ENCODE assay signal across 19 cellular contexts in the genomic region with DNA sequence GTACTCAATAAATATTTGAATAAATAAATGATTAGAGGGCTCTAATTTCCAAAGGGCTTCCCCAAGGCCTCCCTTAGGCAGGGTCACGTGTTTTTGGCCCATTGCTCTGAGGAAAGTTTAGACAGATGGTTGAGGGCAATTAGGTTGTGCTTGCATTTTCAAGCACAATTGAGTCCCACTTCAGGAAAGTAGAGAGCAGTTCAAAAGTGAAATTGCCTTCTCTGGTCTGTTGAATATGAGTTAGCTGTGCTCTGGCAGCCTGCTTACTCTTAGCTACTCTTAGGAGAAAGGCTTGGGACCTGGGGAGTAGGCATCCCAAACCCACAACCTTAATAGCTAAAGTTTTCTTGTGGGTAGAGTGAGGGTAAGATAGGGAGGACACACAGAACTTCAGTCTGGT. TPM values are rescaled to one million over a fixed set of nuclear protein-coding genes. Genes with fewer than 3 reads are reported as not detected.
"Had no signal": no experiment of that assay in that cellular context is flagged by ENCODE, and none has a peak within 500 bp of the region (broad histone marks: within the 10 kb centered on the region; RNA-seq: fewer than 3 reads in every experiment).

No MANE protein-coding gene starts in this region.

- H3K27me3 ChIP-seq: ascending aorta, foreskin keratinocyte had no signal

- ATAC-seq: activated CD4-positive, CD25-positive, alpha-beta regulatory T cell treated with anti-CD3 and anti-CD28 coated beads, Interleukin-2, amount 50 U/mL, for 24 hours; effector memory CD8-positive, alpha-beta T cell; foreskin keratinocyte; stimulated activated naive B cell treated with anti-CD40 and anti-IgM and Interleukin-4, amounts not matched to agents 10 μg/mL and 1 μg/mL and 100 μg/mL, for 72 hours had no signal

- H3K27me3 Mint-ChIP-seq: activated naive CD4-positive, alpha-beta T cell treated with anti-CD3 and anti-CD28 coated beads, Interleukin-2, amount 10 ng/mL, durations not matched to agents 7 days and 5 days; dendritic cell treated with granulocyte-macrophage colony-stimulating factor and Interleukin-4, amounts not matched to agents 40 ng/mL and 50 ng/mL, for 4 days; effector memory CD8-positive, alpha-beta T cell; stimulated activated naive B cell treated with anti-CD40 and anti-IgM and Interleukin-4, amounts not matched to agents 10 μg/mL and 1 μg/mL and 100 μg/mL, for 72 hours had no signal

- DNase-seq: activated naive CD4-positive, alpha-beta T cell treated with anti-CD3 and anti-CD28 coated beads, Interleukin-2, amount 10 ng/mL, durations not matched to agents 7 days and 5 days; cerebellar nuclear complex; effector memory CD8-positive, alpha-beta T cell; foreskin keratinocyte; kidney glomerular epithelial cell; nucleus accumbens; posterior cingulate gyrus; retina; stimulated activated naive B cell treated with anti-CD40 and anti-IgM and Interleukin-4, amounts not matched to agents 10 μg/mL and 1 μg/mL and 100 μg/mL, for 72 hours; substantia nigra; T-helper 9 cell; trophoblast cell had no signal

- H3K36me3 ChIP-seq: ascending aorta, breast epithelium had no signal

- H3K9me3 ChIP-seq: ascending aorta, breast epithelium had no signal

- H3K36me3 Mint-ChIP-seq: activated naive CD4-positive, alpha-beta T cell treated with anti-CD3 and anti-CD28 coated beads, Interleukin-2, amount 10 ng/mL, durations not matched to agents 7 days and 5 days; stimulated activated naive B cell treated with anti-CD40 and anti-IgM and Interleukin-4, amounts not matched to agents 10 μg/mL and 1 μg/mL and 100 μg/mL, for 72 hours had no signal

- H3K9me3 Mint-ChIP-seq: activated naive CD4-positive, alpha-beta T cell treated with anti-CD3 and anti-CD28 coated beads, Interleukin-2, amount 10 ng/mL, durations not matched to agents 7 days and 5 days; activated T-helper 2 cell treated with anti-CD3 and anti-CD28 coated beads, Interferon-gamma antibody, Interleukin-2, Interleukin-4, amounts not matched to agents 10 μg/mL and 5 μg/mL and 100 μg/mL, durations not matched to agents 14 hours and 24 hours and 36 hours; dendritic cell treated with granulocyte-macrophage colony-stimulating factor and Interleukin-4, amounts not matched to agents 40 ng/mL and 50 ng/mL, for 4 days; effector memory CD8-positive, alpha-beta T cell; stimulated activated naive B cell treated with anti-CD40 and anti-IgM and Interleukin-4, amounts not matched to agents 10 μg/mL and 1 μg/mL and 100 μg/mL, for 72 hours had no signal

- H3K4me3 Mint-ChIP-seq: activated naive CD4-positive, alpha-beta T cell treated with anti-CD3 and anti-CD28 coated beads, Interleukin-2, amount 10 ng/mL, durations not matched to agents 7 days and 5 days; dendritic cell treated with granulocyte-macrophage colony-stimulating factor and Interleukin-4, amounts not matched to agents 40 ng/mL and 50 ng/mL, for 4 days; effector memory CD8-positive, alpha-beta T cell; nephron; stimulated activated naive B cell treated with anti-CD40 and anti-IgM and Interleukin-4, amounts not matched to agents 10 μg/mL and 1 μg/mL and 100 μg/mL, for 72 hours had no signal

- H3K4me3 ChIP-seq: ascending aorta, breast epithelium had no signal

- H3K27ac ChIP-seq: ascending aorta, breast epithelium, foreskin keratinocyte had no signal

- H3K4me1 ChIP-seq: ascending aorta, breast epithelium, foreskin keratinocyte had no signal

- H3K27ac Mint-ChIP-seq: activated naive CD4-positive, alpha-beta T cell treated with anti-CD3 and anti-CD28 coated beads, Interleukin-2, amount 10 ng/mL, durations not matched to agents 7 days and 5 days; activated T-helper 2 cell treated with anti-CD3 and anti-CD28 coated beads, Interferon-gamma antibody, Interleukin-2, Interleukin-4, amounts not matched to agents 10 μg/mL and 5 μg/mL and 100 μg/mL, durations not matched to agents 14 hours and 24 hours and 36 hours; dendritic cell treated with granulocyte-macrophage colony-stimulating factor and Interleukin-4, amounts not matched to agents 40 ng/mL and 50 ng/mL, for 4 days; effector memory CD8-positive, alpha-beta T cell; nephron; stimulated activated naive B cell treated with anti-CD40 and anti-IgM and Interleukin-4, amounts not matched to agents 10 μg/mL and 1 μg/mL and 100 μg/mL, for 72 hours had no signal

RNA-seq across cellular contexts. Expression of a gene that starts 9.0 kb away (rescaled TPM):
- polyA plus RNA-seq: liver had no signal
